24 cellular contexts compared by ENCODE assay signal in the genomic region with DNA sequence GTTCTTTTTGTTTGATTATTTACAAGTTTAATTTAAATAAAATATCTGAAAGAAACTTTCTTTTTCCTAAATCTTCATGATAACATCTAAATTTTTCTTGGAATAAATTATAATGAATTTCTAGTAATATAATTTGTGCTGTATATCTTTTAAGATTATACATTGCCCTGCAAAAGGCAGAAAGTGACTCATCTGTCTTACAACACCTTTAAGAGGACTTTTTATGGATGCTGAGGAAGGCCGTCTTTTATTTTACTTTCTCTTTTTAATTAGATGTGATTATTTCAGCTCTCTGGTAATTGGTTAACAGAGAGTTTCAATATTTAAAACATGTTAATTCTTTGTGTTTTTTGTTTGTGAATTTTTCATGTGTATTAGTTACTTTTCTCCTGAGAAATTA.
"Had no signal": no experiment of that assay in that cellular context is flagged by ENCODE, and none has a peak within 500 bp of the region (broad histone marks: within the 10 kb centered on the region; RNA-seq: fewer than 3 reads in every experiment).

No MANE protein-coding gene starts in this region.

- H3K36me3 ChIP-seq: esophagus squamous epithelium, gastroesophageal sphincter, suprapubic skin, tibial artery, upper lobe of right lung had no signal

- ATAC-seq: gastroesophageal sphincter; naive thymus-derived CD8-positive, alpha-beta T cell; psoas muscle; right cardiac atrium; upper lobe of right lung; WTC11 had no signal

- H3K4me3 ChIP-seq: esophagus squamous epithelium, gastroesophageal sphincter, psoas muscle, suprapubic skin, tibial artery, upper lobe of right lung had no signal

- H3K27me3 ChIP-seq: esophagus squamous epithelium, gastroesophageal sphincter, suprapubic skin, tibial artery, upper lobe of right lung had no signal

- DNase-seq: activated CD4-positive, alpha-beta memory T cell treated with anti-CD3 and anti-CD28 coated beads, Interleukin-2, amount 10 ng/mL, durations not matched to agents 7 days and 5 days; activated CD4-positive, alpha-beta T cell treated with anti-CD3 and anti-CD28 coated beads for 1 hour; activated CD4-positive, alpha-beta T cell treated with anti-CD3 and anti-CD28 coated beads, Interleukin-2, amount 10 ng/mL, durations not matched to agents 7 days and 5 days; activated CD8-positive, alpha-beta memory T cell treated with anti-CD3 and anti-CD28 coated beads, Interleukin-2, amount 50 U/mL, for 48 hours; activated gamma-delta T cell; activated naive CD4-positive, alpha-beta T cell treated with anti-CD3 and anti-CD28 coated beads, Interleukin-2, amount 10 ng/mL, durations not matched to agents 7 days and 5 days; activated naive CD8-positive, alpha-beta T cell treated with anti-CD3 and anti-CD28 coated beads, Interleukin-2, amount 10 ng/mL, durations not matched to agents 7 days and 5 days; activated T-cell treated with anti-CD3 and anti-CD28 coated beads, Interleukin-2, amount 50 U/mL, for 24 hours; amygdala; dermis blood vessel endothelial cell; effector CD4-positive, alpha-beta T cell; esophagus squamous epithelium; hippocampal formation; naive thymus-derived CD8-positive, alpha-beta T cell; nucleus accumbens; psoas muscle; right cardiac atrium; stimulated activated naive CD4-positive, alpha-beta T cell; T-helper 2 cell; tibial artery; upper lobe of right lung had no signal
